In the genomic region with DNA sequence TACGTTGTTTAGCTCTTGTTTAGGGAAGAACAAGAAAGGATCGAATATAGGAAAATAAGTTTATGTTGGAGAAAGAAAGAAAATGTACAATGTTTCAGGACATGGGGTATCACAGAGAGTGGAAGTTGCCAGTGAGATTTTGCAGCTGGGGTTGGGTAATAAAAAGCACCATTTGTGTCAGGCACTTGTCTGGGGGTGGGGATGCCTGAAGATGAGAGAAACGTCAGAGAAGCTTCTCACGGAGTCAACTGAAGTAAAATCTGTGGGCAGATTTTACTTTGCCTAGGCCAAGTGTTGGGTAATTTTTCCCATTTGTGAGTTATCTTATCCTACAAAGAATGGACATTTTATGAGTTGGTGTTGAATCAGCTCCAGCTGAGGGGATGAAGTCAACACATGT, we compare ENCODE assay signal across 19 cellular contexts.
DNase-seq lines count a peak whose midpoint lies in the region; ATAC-seq and TF ChIP-seq lines count a peak whose summit lies in the region.
"Had no signal": no experiment of that assay in that cellular context is flagged by ENCODE, and none has a peak within 500 bp of the region (broad histone marks: within the 10 kb centered on the region; RNA-seq: fewer than 3 reads in every experiment).

No MANE protein-coding gene starts in this region.

- H3K4me1 ChIP-seq in right atrium auricular region (no peaks in the 10 kb centered on the region), uterus (no peaks in the 10 kb centered on the region)
- H3K4me1 ChIP-seq: A549, Caco-2 had no signal

- peak; percentile 57 for ATAC-seq in Right ventricle myocardium inferior
- no peak for ATAC-seq in activated T-helper 17 cell treated with anti-CD3 and anti-CD28 coated beads, Interleukin-2, amount 50 U/mL, for 72 hours (replicated peaks)
- ATAC-seq: A549; CD8-positive, alpha-beta T cell had no signal

- intact Hi-C loops in Right ventricle myocardium inferior (cut with DNase I) = no loop called here
- intact Hi-C loops in head of caudate nucleus (cut with DNase I) = loop anchor here (10.0 kb wide), 1 partner anchor 225 kb away; the partner anchor contains the start of gene RYR3
- intact Hi-C loops in uterus (cut with DNase I; ENCODE audit: low total_unique reads) = no loop called here

- H3K27ac ChIP-seq in right atrium auricular region (no peak overlapping the region), uterus (peak overlapping the region in 1 of 2 donors; percentile 36)
- H3K27ac ChIP-seq: 22Rv1; A549; BLaER1 treated with 17β-estradiol and CSF1 and Interleukin-3, amounts not matched to agents 10 nM and 100 nM; C4-2B had no signal

- no peaks in the 10 kb centered on the region for H3K9me3 Mint-ChIP-seq in activated T-helper 17 cell treated with anti-CD3 and anti-CD28 coated beads, Interleukin-2, amount 50 U/mL, for 72 hours
- H3K9me3 Mint-ChIP-seq: CD4-positive, alpha-beta T cell; CD8-positive, alpha-beta T cell had no signal

- no peaks in the 10 kb centered on the region for H3K9me3 ChIP-seq in right atrium auricular region
- H3K9me3 ChIP-seq in uterus = no peaks in the 10 kb centered on the region
- H3K9me3 ChIP-seq: A549; BLaER1 treated with 17β-estradiol and CSF1 and Interleukin-3, amounts not matched to agents 10 nM and 100 nM; Caco-2 had no signal

- H3K36me3 ChIP-seq in right atrium auricular region = no peaks in the 10 kb centered on the region
- no peaks in the 10 kb centered on the region for H3K36me3 ChIP-seq in uterus
- H3K36me3 ChIP-seq: BLaER1 treated with 17β-estradiol and CSF1 and Interleukin-3, amounts not matched to agents 10 nM and 100 nM had no signal

- H3K27me3 ChIP-seq in right atrium auricular region (no peaks in the 10 kb centered on the region), uterus (no peaks in the 10 kb centered on the region)
- H3K27me3 ChIP-seq: BLaER1 treated with 17β-estradiol and CSF1 and Interleukin-3, amounts not matched to agents 10 nM and 100 nM had no signal

- TF ChIP-seq CTCF in right atrium auricular region (IDR thresholded peaks at IDR 0.05) (no peak), uterus (IDR thresholded peaks at IDR 0.05) (no peak)

- TF ChIP-seq POLR2A in uterus (IDR thresholded peaks at IDR 0.05) = no peak

- H3K27ac Mint-ChIP-seq in activated T-helper 17 cell treated with anti-CD3 and anti-CD28 coated beads, Interleukin-2, amount 50 U/mL, for 72 hours = no peak overlapping the region
- H3K27ac Mint-ChIP-seq: B cell; CD4-positive, alpha-beta T cell; CD8-positive, alpha-beta T cell had no signal

- H3K27me3 Mint-ChIP-seq in activated T-helper 17 cell treated with anti-CD3 and anti-CD28 coated beads, Interleukin-2, amount 50 U/mL, for 72 hours = peaks cover 28% of the 10 kb centered on the region

- H3K36me3 Mint-ChIP-seq in activated T-helper 17 cell treated with anti-CD3 and anti-CD28 coated beads, Interleukin-2, amount 50 U/mL, for 72 hours (ENCODE audit: low read depth) = no peaks in the 10 kb centered on the region
- H3K36me3 Mint-ChIP-seq: CD8-positive, alpha-beta T cell had no signal

- no peaks in the 10 kb centered on the region for H3K4me1 Mint-ChIP-seq in activated T-helper 17 cell treated with anti-CD3 and anti-CD28 coated beads, Interleukin-2, amount 50 U/mL, for 72 hours
- H3K4me1 Mint-ChIP-seq: B cell had no signal

- H3K4me3 ChIP-seq in right atrium auricular region (no peak overlapping the region), uterus (no peak overlapping the region)
- H3K4me3 ChIP-seq: A549; BLaER1 treated with 17β-estradiol and CSF1 and Interleukin-3, amounts not matched to agents 10 nM and 100 nM had no signal

- no peak overlapping the region for H3K4me3 Mint-ChIP-seq in activated T-helper 17 cell treated with anti-CD3 and anti-CD28 coated beads, Interleukin-2, amount 50 U/mL, for 72 hours
- H3K4me3 Mint-ChIP-seq: B cell; CD4-positive, alpha-beta T cell; CD8-positive, alpha-beta T cell had no signal

- DNase-seq in Right ventricle myocardium inferior (ENCODE audit: missing footprints) (no peak), right atrium auricular region (ENCODE audit: low spot score) (no peak), head of caudate nucleus (peak in 29 of 42 donors; percentile 14 to 79 (median 42)), putamen (ENCODE audit: low spot score) (peak; percentile 67), uterus (peak; percentile 36 to 52), NCI-H446 (lab: John Stamatoyannopoulos, UW) (no peak)
- DNase-seq: AML-193; Caco-2; Calu3; CD4-positive, alpha-beta T cell; CD8-positive, alpha-beta T cell; DMS79 treated with DMSO at 0.1 percent for 48 hours; GF-D8 had no signal

Comparison
In these comparisons a context has a peak if more than half of its experiments do, and no peak if none do; other contexts are left out.
1. DNase-seq: peak in head of caudate nucleus (29 of 42), putamen (single experiment) and uterus (2 of 2); none in Right ventricle myocardium inferior (single experiment), right atrium auricular region (single experiment) and NCI-H446 (0 of 2).